In the genomic region with DNA sequence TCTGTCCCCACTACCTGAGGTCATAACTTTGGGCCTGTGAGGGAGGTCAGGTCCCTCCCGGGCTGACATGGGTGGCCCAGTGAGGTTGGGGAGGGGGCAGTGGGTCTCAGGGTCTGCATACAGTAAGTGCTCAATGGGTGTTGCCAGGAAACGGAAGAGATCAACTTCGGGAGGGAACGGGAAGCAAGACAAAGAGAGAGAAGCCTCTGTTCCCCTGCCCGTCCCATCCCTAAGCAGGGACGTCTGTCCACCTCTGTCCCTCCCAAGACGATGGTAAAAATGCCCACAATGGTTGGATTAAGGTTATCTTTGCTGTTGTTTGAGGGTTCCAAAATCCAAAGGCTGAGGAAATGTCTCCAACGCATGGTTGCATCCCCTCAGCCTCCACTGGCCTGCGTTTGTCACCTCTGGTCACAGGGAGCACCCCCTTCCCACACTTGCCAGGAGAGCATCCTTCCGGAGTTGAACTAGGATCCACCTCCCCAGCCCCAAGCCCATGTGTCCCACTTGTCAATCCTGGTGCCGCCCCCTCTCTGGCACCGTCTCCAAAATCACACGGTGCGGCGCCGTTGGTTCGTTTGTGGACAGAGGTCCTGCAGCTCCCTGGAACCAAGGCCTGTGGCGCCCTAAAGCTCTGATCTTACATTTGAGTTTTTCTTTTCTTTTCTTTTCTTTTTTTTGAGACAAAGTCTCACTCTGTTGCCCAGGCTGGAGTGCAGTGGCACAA, we compare ENCODE assay signal across 8 cellular contexts. TPM values are rescaled to one million over a fixed set of nuclear protein-coding genes. Genes with fewer than 3 reads are reported as not detected.
DNase-seq lines count a peak whose midpoint lies in the region; ATAC-seq and TF ChIP-seq lines count a peak whose summit lies in the region.

No MANE protein-coding gene starts in this region.

- DNase-seq in CD14-positive monocyte (ENCODE audit: low spot score) = no peak
- no peak for DNase-seq in NB4 (ENCODE audit: low read depth)
- no peak for DNase-seq in epithelial cell of esophagus (ENCODE audit: low read depth)
- DNase-seq in ovary = no peak
- no peak for DNase-seq in NCI-H2171 treated with DMSO at 0.1 percent for 48 hours (lab: John Stamatoyannopoulos, UW)

- H3K9me3 Mint-ChIP-seq in CD14-positive monocyte = peaks cover 0 to 9% (median 2%) of the 10 kb centered on the region in 7 donors

- TF ChIP-seq EP300 in ovary (IDR thresholded peaks at IDR 0.05) = no peak

- ATAC-seq in HG03139 (IDR thresholded peaks at IDR 0.05; ENCODE audit: unreplicated experiment) = no peak
- no peak for ATAC-seq in HG03457 (IDR thresholded peaks at IDR 0.05; ENCODE audit: unreplicated experiment)
- ATAC-seq in HG03354 (IDR thresholded peaks at IDR 0.05; ENCODE audit: poor library complexity, severe bottlenecking, unreplicated experiment) = no peak

- peaks cover 38% of the 10 kb centered on the region for H3K4me1 Mint-ChIP-seq in CD14-positive monocyte

- TF ChIP-seq POLR2A in NB4 (IDR thresholded peaks at IDR 0.05; ENCODE audit: extremely low read depth, insufficient read length) = no peak
- no peak for TF ChIP-seq POLR2A in ovary (IDR thresholded peaks at IDR 0.05)

- WGBS in ovary, 3 donors = 59 to 68% (median 67%) methylated on average over 18 of the region's 18 CpGs

- peak overlapping the region; percentile 78 for H3K4me3 ChIP-seq in NB4 (ENCODE audit: low read depth, low read length)
- H3K4me3 ChIP-seq in epithelial cell of esophagus (ENCODE audit: low read length) = peak overlapping the region; percentile 10
- H3K4me3 ChIP-seq in ovary = peak overlapping the region; percentile 80

- intact Hi-C loops in CD14-positive monocyte (cut with micrococcal nuclease) (loop anchor here (2.0 to 5.0 kb wide), 2 partner anchors 45 to 46 kb away; no protein-coding TSS in a partner anchor), ovary (cut with DNase I) (loop anchor here in 1 of 4 donors (10.0 kb wide), 1 partner anchor 77 kb away; no protein-coding TSS in a partner anchor)

- peak overlapping the region in 4 of 7 donors; percentile 61 to 75 (median 68) for H3K27ac Mint-ChIP-seq in CD14-positive monocyte

- H3K36me3 Mint-ChIP-seq in CD14-positive monocyte = peaks cover 30 to 35% of the 10 kb centered on the region in 2 donors

- H3K27me3 Mint-ChIP-seq in CD14-positive monocyte (ENCODE audit: low read depth in 3 of 3) = peaks cover 0 to 4% (median 1%) of the 10 kb centered on the region in 3 donors

- no peaks in the 10 kb centered on the region for H3K27me3 ChIP-seq in ovary

- H3K36me3 ChIP-seq in ovary = no peaks in the 10 kb centered on the region

- H3K4me1 ChIP-seq in ovary (ENCODE audit: insufficient read depth) = no peaks in the 10 kb centered on the region

- peak overlapping the region; percentile 76 to 85 for H3K4me3 Mint-ChIP-seq in CD14-positive monocyte

- no peak overlapping the region for H3K27ac ChIP-seq in ovary

- TF ChIP-seq CTCF in CD14-positive monocyte (IDR thresholded peaks at IDR 0.05) = no peak
- no peak for TF ChIP-seq CTCF in NB4 (IDR thresholded peaks at IDR 0.05; ENCODE audit: low read depth, low read length)
- no peak for TF ChIP-seq CTCF in epithelial cell of esophagus (IDR thresholded peaks at IDR 0.05; ENCODE audit: insufficient read depth, low read depth, low read length, missing control alignments)
- no peak for TF ChIP-seq CTCF in ovary (IDR thresholded peaks at IDR 0.05)

- no peaks in the 10 kb centered on the region for H3K9me3 ChIP-seq in ovary

RNA-seq across cellular contexts. Expression of a gene that starts 0.8 kb away (rescaled TPM):
- polyA plus RNA-seq in CD14-positive monocyte = 10 to 100 TPM; 45.1 to 49.4 TPM
- 10 to 100 TPM; 15.1 to 29.2 (median 18.6) TPM for total RNA-seq in ovary
- polyA plus RNA-seq in ovary = 10 to 100 TPM in 1 of 2 donors, 1 to 10 TPM in 1; 7.8 to 28.4 TPM

RNA-seq across cellular contexts. Expression of a gene that starts 22.3 kb away (rescaled TPM):
- polyA plus RNA-seq in CD14-positive monocyte = 10 to 100 TPM; 24.0 to 27.5 TPM
- 10 to 100 TPM; 25.2 to 37.9 (median 32.8) TPM for total RNA-seq in ovary
- 10 to 100 TPM; 19.4 to 37.8 TPM for polyA plus RNA-seq in ovary

RNA-seq across cellular contexts. Expression of a gene that starts 22.6 kb away (rescaled TPM):
- polyA plus RNA-seq in CD14-positive monocyte (100 to 1,000 TPM; 331 to 345 TPM), ovary (100 to 1,000 TPM in 1 of 2 donors, 10 to 100 TPM in 1; 11.3 to 126 TPM)
- total RNA-seq in ovary = 100 to 1,000 TPM; 101 to 140 (median 115) TPM

RNA-seq across cellular contexts. Expression of a gene that starts 45.8 kb away (rescaled TPM):
- polyA plus RNA-seq in CD14-positive monocyte = not detected
- 1 to 10 TPM in 3 of 7 donors, under 1 TPM in 4; 0.36 to 2.6 (median 0.99) TPM for total RNA-seq in ovary
- 1 to 10 TPM; 1.2 to 1.7 TPM for polyA plus RNA-seq in ovary

Comparison
In these comparisons a context has a peak if more than half of its experiments do, and no peak if none do; other contexts are left out.
1. H3K4me3 ChIP-seq: peak in every context shown above with its lines; median percentile 80 in ovary; 78 in NB4; 10 in epithelial cell of esophagus.